In the genomic region with DNA sequence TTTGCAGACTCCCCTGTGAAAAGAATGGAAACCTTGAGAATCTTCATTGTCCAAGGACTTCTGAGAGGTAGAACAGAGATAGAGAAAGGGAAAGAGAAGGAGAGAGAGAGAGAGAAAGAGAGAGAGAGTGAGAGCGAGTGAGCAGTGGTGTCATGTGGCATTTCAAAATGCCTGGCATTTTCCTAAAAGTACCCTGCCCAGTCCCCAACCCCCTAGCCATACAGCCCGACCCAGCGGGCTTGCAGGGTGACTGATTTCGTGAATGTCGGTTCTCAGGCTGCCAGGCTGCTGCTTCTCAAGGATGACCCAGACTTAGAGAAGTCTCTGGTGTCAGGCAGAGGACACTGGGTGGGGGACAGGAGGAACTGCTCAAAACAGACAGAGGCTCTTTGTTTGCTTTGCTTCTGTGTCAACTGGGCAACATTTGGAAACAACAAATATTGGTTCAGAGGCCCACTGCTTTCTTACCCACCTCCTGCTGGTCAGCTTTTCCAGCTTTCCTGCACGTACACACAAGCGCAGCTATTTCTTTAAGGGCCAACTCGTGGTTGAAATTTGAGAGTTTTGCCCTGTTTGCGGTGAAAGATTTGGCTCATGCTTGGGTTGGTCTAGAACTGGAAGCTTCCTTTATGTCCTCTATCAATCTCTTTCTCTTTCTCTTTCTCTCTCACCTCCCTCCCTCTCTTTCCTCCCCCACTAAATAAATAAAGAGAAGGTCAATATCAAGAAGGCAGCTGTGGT, we compare ENCODE assay signal across 10 cellular contexts. TPM values are rescaled to one million over a fixed set of nuclear protein-coding genes. Genes with fewer than 3 reads are reported as not detected.
DNase-seq lines count a peak whose midpoint lies in the region; ATAC-seq and TF ChIP-seq lines count a peak whose summit lies in the region.
"Had no signal": no experiment of that assay in that cellular context is flagged by ENCODE, and none has a peak within 500 bp of the region (broad histone marks: within the 10 kb centered on the region; RNA-seq: fewer than 3 reads in every experiment).

No MANE protein-coding gene starts in this region.

- no peak overlapping the region for H3K4me3 Mint-ChIP-seq in stimulated activated naive B cell treated with anti-CD40 and anti-IgM and Interleukin-4, amounts not matched to agents 10 μg/mL and 1 μg/mL and 100 μg/mL, for 72 hours
- no peak overlapping the region for H3K4me3 Mint-ChIP-seq in activated T-cell treated with anti-CD3 and anti-CD28 coated beads, Interleukin-2, amount 50 U/mL, for 24 hours

- TF ChIP-seq CTCF in GM12865 (IDR thresholded peaks at IDR 0.05; ENCODE audit: insufficient read depth, low read depth, low read length, missing control alignments) (no peak), upper lobe of right lung (IDR thresholded peaks at IDR 0.05) (no peak)

- ATAC-seq in upper lobe of right lung, result no peak
- ATAC-seq in stimulated activated naive B cell treated with anti-CD40 and anti-IgM and Interleukin-4, amounts not matched to agents 10 μg/mL and 1 μg/mL and 100 μg/mL, for 72 hours (replicated peaks), result no peak

- peak overlapping the region; percentile 98 for H3K27ac ChIP-seq in cingulate gyrus (ENCODE audit: low read depth, low read length)
- no peak overlapping the region for H3K27ac ChIP-seq in upper lobe of right lung

- H3K27me3 ChIP-seq in upper lobe of right lung, result peaks cover 23% of the 10 kb centered on the region

- intact Hi-C loops in upper lobe of right lung (cut with DNase I), result no loop called here

- H3K9me3 ChIP-seq in upper lobe of right lung, result no peaks in the 10 kb centered on the region

- H3K27me3 Mint-ChIP-seq in stimulated activated naive B cell treated with anti-CD40 and anti-IgM and Interleukin-4, amounts not matched to agents 10 μg/mL and 1 μg/mL and 100 μg/mL, for 72 hours, result peaks cover 25 to 37% of the 10 kb centered on the region in 2 donors
- peaks cover 39% of the 10 kb centered on the region for H3K27me3 Mint-ChIP-seq in activated T-cell treated with anti-CD3 and anti-CD28 coated beads, Interleukin-2, amount 50 U/mL, for 24 hours

- H3K36me3 Mint-ChIP-seq in stimulated activated naive B cell treated with anti-CD40 and anti-IgM and Interleukin-4, amounts not matched to agents 10 μg/mL and 1 μg/mL and 100 μg/mL, for 72 hours, result no peaks in the 10 kb centered on the region
- no peaks in the 10 kb centered on the region for H3K36me3 Mint-ChIP-seq in activated T-cell treated with anti-CD3 and anti-CD28 coated beads, Interleukin-2, amount 50 U/mL, for 24 hours (ENCODE audit: low read depth)
- H3K36me3 Mint-ChIP-seq: IgD-negative memory B cell had no signal

- no peaks in the 10 kb centered on the region for H3K4me1 Mint-ChIP-seq in stimulated activated naive B cell treated with anti-CD40 and anti-IgM and Interleukin-4, amounts not matched to agents 10 μg/mL and 1 μg/mL and 100 μg/mL, for 72 hours
- peaks cover 2% of the 10 kb centered on the region for H3K4me1 Mint-ChIP-seq in activated T-cell treated with anti-CD3 and anti-CD28 coated beads, Interleukin-2, amount 50 U/mL, for 24 hours (ENCODE audit: low read depth)

- H3K4me1 ChIP-seq in upper lobe of right lung, result no peaks in the 10 kb centered on the region

- H3K27ac Mint-ChIP-seq in stimulated activated naive B cell treated with anti-CD40 and anti-IgM and Interleukin-4, amounts not matched to agents 10 μg/mL and 1 μg/mL and 100 μg/mL, for 72 hours, result no peak overlapping the region
- no peak overlapping the region for H3K27ac Mint-ChIP-seq in activated T-cell treated with anti-CD3 and anti-CD28 coated beads, Interleukin-2, amount 50 U/mL, for 24 hours
- H3K27ac Mint-ChIP-seq: IgD-negative memory B cell had no signal

- DNase-seq in GM12865 (ENCODE audit: low read depth) (peak; percentile 18), NCI-H2081 (lab: John Stamatoyannopoulos, UW) (peak; percentile 36 to 73), putamen (ENCODE audit: low spot score) (peak; percentile 74), upper lobe of right lung (no peak), KG1 (lab: John Stamatoyannopoulos, UW) (no peak)
- no peak for DNase-seq in stimulated activated naive B cell treated with anti-CD40 and anti-IgM and Interleukin-4, amounts not matched to agents 10 μg/mL and 1 μg/mL and 100 μg/mL, for 72 hours
- no peak for DNase-seq in activated T-cell treated with anti-CD3 and anti-CD28 coated beads, Interleukin-2, amount 50 U/mL, for 24 hours
- DNase-seq: Right ventricle myocardium superior had no signal

- peaks cover 0 to 11% of the 10 kb centered on the region in 2 donors for H3K9me3 Mint-ChIP-seq in stimulated activated naive B cell treated with anti-CD40 and anti-IgM and Interleukin-4, amounts not matched to agents 10 μg/mL and 1 μg/mL and 100 μg/mL, for 72 hours
- peaks cover 4% of the 10 kb centered on the region for H3K9me3 Mint-ChIP-seq in activated T-cell treated with anti-CD3 and anti-CD28 coated beads, Interleukin-2, amount 50 U/mL, for 24 hours

- no peaks in the 10 kb centered on the region for H3K36me3 ChIP-seq in upper lobe of right lung

- no peak overlapping the region for H3K4me3 ChIP-seq in GM12865 (ENCODE audit: low read depth, low read length)
- no peak overlapping the region for H3K4me3 ChIP-seq in upper lobe of right lung

RNA-seq across cellular contexts. Expression of a gene that starts 3.7 kb away (rescaled TPM):
- total RNA-seq in upper lobe of right lung, result 1.3 TPM

Comparison
In these comparisons a context has a peak if more than half of its experiments do, and no peak if none do; other contexts are left out.
1. DNase-seq: peak in GM12865 (single experiment), NCI-H2081 (2 of 2) and putamen (single experiment); none in upper lobe of right lung (single experiment), KG1 (single experiment), stimulated activated naive B cell treated with anti-CD40 and anti-IgM and Interleukin-4, amounts not matched to agents 10 μg/mL and 1 μg/mL and 100 μg/mL, for 72 hours (single experiment) and activated T-cell treated with anti-CD3 and anti-CD28 coated beads, Interleukin-2, amount 50 U/mL, for 24 hours (single experiment).